Comparison of ENCODE assay signal across 4 cellular contexts in genomic region chr1:165474196-165474595, GRCh38. TPM values are rescaled to one million over a fixed set of nuclear protein-coding genes. Genes with fewer than 3 reads are reported as not detected.
"Had no signal": no experiment of that assay in that cellular context is flagged by ENCODE, and none has a peak within 500 bp of the region (broad histone marks: within the 10 kb centered on the region; RNA-seq: fewer than 3 reads in every experiment).

No MANE protein-coding gene starts in this region.

- ATAC-seq: GM12878 had no signal

- DNase-seq: GDM1, GF-D8 had no signal

- H3K4me3 ChIP-seq: GM12878 had no signal

RNA-seq across cellular contexts. Expression of gene RXRG, which starts 29.3 kb away (rescaled TPM):
- total RNA-seq: G401, GM12878 had no signal
